ENCODE assay signal across 19 cellular contexts in genomic region chr16:24534634-24535033, GRCh38.
"Had no signal": no experiment of that assay in that cellular context is flagged by ENCODE, and none has a peak within 500 bp of the region (broad histone marks: within the 10 kb centered on the region; RNA-seq: fewer than 3 reads in every experiment).

No MANE protein-coding gene starts in this region.

- FAIRE-seq: TTC549 had no signal

- H3K9me3 ChIP-seq: thyroid gland had no signal

- H3K4me2 ChIP-seq: neural progenitor cell had no signal

- H3K4me3 ChIP-seq: neural progenitor cell, thyroid gland had no signal

- H2AFZ ChIP-seq: neural progenitor cell had no signal

- H3K36me3 Mint-ChIP-seq: brain, immature natural killer cell, neural progenitor cell had no signal

- H3K4me3 Mint-ChIP-seq: activated B cell treated with CpG ODN at 0.5 μM for 24 hours; activated CD4-positive, alpha-beta memory T cell treated with anti-CD3 and anti-CD28 coated beads for 36 hours; activated naive CD8-positive, alpha-beta T cell treated with anti-CD3 and anti-CD28 coated beads for 36 hours; activated T-helper 17 cell treated with anti-CD3 and anti-CD28 coated beads, Interleukin-2, amount 50 U/mL, for 72 hours; immature natural killer cell; naive thymus-derived CD4-positive, alpha-beta T cell; neural progenitor cell had no signal

- H3K9me3 Mint-ChIP-seq: activated B cell treated with CpG ODN at 0.5 μM for 24 hours; activated CD4-positive, alpha-beta memory T cell treated with anti-CD3 and anti-CD28 coated beads for 36 hours; activated naive CD8-positive, alpha-beta T cell treated with anti-CD3 and anti-CD28 coated beads for 36 hours; activated T-helper 17 cell treated with anti-CD3 and anti-CD28 coated beads, Interleukin-2, amount 50 U/mL, for 72 hours; immature natural killer cell; naive thymus-derived CD4-positive, alpha-beta T cell; neural progenitor cell had no signal

- H3K36me3 ChIP-seq: neural progenitor cell had no signal

- H3K4me1 ChIP-seq: neural progenitor cell, thyroid gland had no signal

- DNase-seq: activated B cell treated with CpG ODN at 0.5 μM for 24 hours; activated CD4-positive, alpha-beta memory T cell treated with anti-CD3 and anti-CD28 coated beads for 36 hours; activated CD4-positive, alpha-beta T cell treated with anti-CD3 and anti-CD28 coated beads for 4 hours; activated naive CD4-positive, alpha-beta T cell; activated naive CD8-positive, alpha-beta T cell treated with anti-CD3 and anti-CD28 coated beads for 36 hours; cortex of kidney; effector CD4-positive, alpha-beta T cell; immature natural killer cell; mesendoderm; naive thymus-derived CD4-positive, alpha-beta T cell; stimulated activated CD4-positive, alpha-beta T cell treated with anti-CD3 and anti-CD28 coated beads, Interleukin-2, amount 100 ng/mL, for 24 hours; stimulated activated naive CD4-positive, alpha-beta T cell treated with Interleukin-2 at 50 U/mL for 16 hours; thyroid gland had no signal

- H3K27ac ChIP-seq: neural progenitor cell, thyroid gland had no signal

- H3K27me3 ChIP-seq: neural progenitor cell, thyroid gland had no signal

- H3K4me1 Mint-ChIP-seq: activated T-helper 17 cell treated with anti-CD3 and anti-CD28 coated beads, Interleukin-2, amount 50 U/mL, for 72 hours had no signal

- H3K27ac Mint-ChIP-seq: activated B cell treated with CpG ODN at 0.5 μM for 24 hours; activated CD4-positive, alpha-beta memory T cell treated with anti-CD3 and anti-CD28 coated beads for 36 hours; activated naive CD8-positive, alpha-beta T cell treated with anti-CD3 and anti-CD28 coated beads for 36 hours; activated T-helper 17 cell treated with anti-CD3 and anti-CD28 coated beads, Interleukin-2, amount 50 U/mL, for 72 hours; immature natural killer cell; naive thymus-derived CD4-positive, alpha-beta T cell; neural progenitor cell; progenitor cell of endocrine pancreas had no signal

- H3K27me3 Mint-ChIP-seq: activated B cell treated with CpG ODN at 0.5 μM for 24 hours; activated CD4-positive, alpha-beta memory T cell treated with anti-CD3 and anti-CD28 coated beads for 36 hours; activated T-helper 17 cell treated with anti-CD3 and anti-CD28 coated beads, Interleukin-2, amount 50 U/mL, for 72 hours; progenitor cell of endocrine pancreas had no signal

- H3K9ac ChIP-seq: neural progenitor cell had no signal

- ATAC-seq: activated T-helper 17 cell treated with anti-CD3 and anti-CD28 coated beads, Interleukin-2, amount 50 U/mL, for 72 hours; esophagus mucosa; naive thymus-derived CD4-positive, alpha-beta T cell had no signal
